Comparison of ENCODE assay signal across 13 cellular contexts in genomic region chr11:32438883-32439487, GRCh38. TPM values are rescaled to one million over a fixed set of nuclear protein-coding genes. Genes with fewer than 3 reads are reported as not detected.
A peak's percentile ranks its signal among the peaks of the same experiment; 100 is the strongest.
DNase-seq lines count a peak whose midpoint lies in the region; TF ChIP-seq lines count a peak whose summit lies in the region.
"Had no signal": no experiment of that assay in that cellular context is flagged by ENCODE, and none has a peak within 500 bp of the region (broad histone marks: within the 10 kb centered on the region; RNA-seq: fewer than 3 reads in every experiment).

No MANE protein-coding gene starts in this region.

- H2BK120ac ChIP-seq in mesenchymal stem cell (ENCODE audit: low read depth, low read length): no peak overlapping the region

- H3K27ac Mint-ChIP-seq in MCF 10A (ENCODE audit: low read depth, unreplicated experiment): no peak overlapping the region

- in situ Hi-C loops in T47D (cut with HindIII; ENCODE audit: low pct_unique_long_range_greater_than_20kb, low sequenced_read_pairs): no loop called here

- H3K27me3 ChIP-seq in mesenchymal stem cell (ENCODE audit: control insufficient read depth in 1 of 2, insufficient read depth in 1 of 2, low read length in 2 of 2): peaks cover 85 to 94% of the 10 kb centered on the region in 2 experiments
- H3K27me3 ChIP-seq in vagina: no peaks in the 10 kb centered on the region
- H3K27me3 ChIP-seq in Peyer's patch: peaks cover 0 to 65% of the 10 kb centered on the region in 2 donors

- no peaks in the 10 kb centered on the region for H3K9me3 ChIP-seq in mesenchymal stem cell (ENCODE audit: control insufficient read depth, low read length)
- H3K9me3 ChIP-seq in vagina: no peaks in the 10 kb centered on the region
- H3K9me3 ChIP-seq in Peyer's patch: no peaks in the 10 kb centered on the region
- H3K9me3 ChIP-seq: transverse colon had no signal

- H3K9ac ChIP-seq in mesenchymal stem cell (ENCODE audit: low read length): no peak overlapping the region

- POLR2A ChIA-PET in MCF 10A (lab: Yijun Ruan, JAX): no interaction called here

- BruUV-seq in MCF 10A (replicated peaks; lab: Mats Ljungman, UMichigan): no TSS peak

- H4K91ac ChIP-seq in mesenchymal stem cell (ENCODE audit: low read length): no peak overlapping the region

- H3K4me1 ChIP-seq in mesenchymal stem cell (ENCODE audit: control insufficient read depth, insufficient read depth, low read depth, low read length): peaks cover 22% of the 10 kb centered on the region
- peaks cover 30% of the 10 kb centered on the region for H3K4me1 ChIP-seq in vagina
- H3K4me1 ChIP-seq in Peyer's patch: peaks cover 0 to 32% (median 0%) of the 10 kb centered on the region in 4 donors

- intact Hi-C loops in MCF 10A (cut with micrococcal nuclease) (no loop called here), vagina (cut with DNase I) (loop anchor here (10.0 kb wide), 1 partner anchor 114 kb away; no protein-coding TSS in a partner anchor)

- H3K4me1 Mint-ChIP-seq in MCF 10A (ENCODE audit: insufficient read depth, unreplicated experiment): no peaks in the 10 kb centered on the region

- 1% methylated on average over 40 of the region's 47 CpGs for whole genome bisulfite sequencing in mesenchymal stem cell

- no peak overlapping the region for H2BK5ac ChIP-seq in mesenchymal stem cell (ENCODE audit: low read depth, low read length, poor library complexity, severe bottlenecking)

- H3K36me3 Mint-ChIP-seq in MCF 10A (ENCODE audit: insufficient read depth, unreplicated experiment): no peaks in the 10 kb centered on the region

- H3K4me2 ChIP-seq in mesenchymal stem cell (ENCODE audit: low read length, poor library complexity, severe bottlenecking): no peak overlapping the region

- H3K23ac ChIP-seq in mesenchymal stem cell (ENCODE audit: low read length in 2 of 2): no peak overlapping the region

- H3K4ac ChIP-seq in mesenchymal stem cell (ENCODE audit: low read depth in 1 of 2, low read length in 2 of 2): no peak overlapping the region

- no peak overlapping the region for H3K14ac ChIP-seq in mesenchymal stem cell (ENCODE audit: low read length in 2 of 2)

- TF ChIP-seq POLR2A in vagina (IDR thresholded peaks at IDR 0.05) (no peak), Peyer's patch (IDR thresholded peaks at IDR 0.05) (no peak)

- no peak overlapping the region for H2AK5ac ChIP-seq in mesenchymal stem cell (ENCODE audit: low read length, severe bottlenecking)

- no peak for TF ChIP-seq CTCF in MCF 10A (IDR thresholded peaks at IDR 0.05; ENCODE audit: unreplicated experiment)
- no peak for TF ChIP-seq CTCF in coronary artery (IDR thresholded peaks at IDR 0.05)
- TF ChIP-seq CTCF in vagina (IDR thresholded peaks at IDR 0.05): no peak
- TF ChIP-seq CTCF in Peyer's patch (IDR thresholded peaks at IDR 0.05): no peak

- no peak overlapping the region for H3K27ac ChIP-seq in coronary artery
- H3K27ac ChIP-seq in mesenchymal stem cell (ENCODE audit: low read length, poor library complexity, severe bottlenecking): no peak overlapping the region
- H3K27ac ChIP-seq in vagina: peak overlapping the region; percentile 89
- no peak overlapping the region for H3K27ac ChIP-seq in Peyer's patch
- H3K27ac ChIP-seq: transverse colon had no signal

- no peaks in the 10 kb centered on the region for H3K79me1 ChIP-seq in mesenchymal stem cell (replicated peaks; ENCODE audit: low read length, poor library complexity, severe bottlenecking)

- H3K9me3 Mint-ChIP-seq in MCF 10A (ENCODE audit: unreplicated experiment): no peaks in the 10 kb centered on the region

- H2BK12ac ChIP-seq in mesenchymal stem cell (ENCODE audit: low read length in 2 of 2): no peak overlapping the region

- H3K4me3 Mint-ChIP-seq in MCF 10A (ENCODE audit: unreplicated experiment): no peak overlapping the region

- peaks cover 32% of the 10 kb centered on the region for H3K27me3 Mint-ChIP-seq in MCF 10A (ENCODE audit: insufficient read depth, unreplicated experiment)

- H4K8ac ChIP-seq in mesenchymal stem cell (ENCODE audit: low read length): no peak overlapping the region

- no peak overlapping the region for H2BK15ac ChIP-seq in mesenchymal stem cell (ENCODE audit: low read depth, poor library complexity, severe bottlenecking)

- CTCF ChIA-PET in MCF 10A (lab: Yijun Ruan, JAX): interaction anchor here (0.5 to 0.6 kb wide), 3 partner anchors 98 to 141 kb away, joined by 3 read pairs; no protein-coding TSS in a partner anchor

- no peak overlapping the region for H3K18ac ChIP-seq in mesenchymal stem cell (ENCODE audit: low read depth in 1 of 2, low read length in 2 of 2)

- H3K4me3 ChIP-seq in coronary artery: peak overlapping the region; percentile 41
- H3K4me3 ChIP-seq in mesenchymal stem cell (ENCODE audit: insufficient read depth in 1 of 2, low read depth in 1 of 2, low read length in 2 of 2): peak overlapping the region in 1 of 2 experiments; percentile 33
- peak overlapping the region; percentile 47 to 83 for H3K4me3 ChIP-seq in vagina
- H3K4me3 ChIP-seq in Peyer's patch: no peak overlapping the region
- H3K4me3 ChIP-seq: transverse colon had no signal

- no peak overlapping the region for H2AFZ ChIP-seq in mesenchymal stem cell (ENCODE audit: low read depth, low read length)

- DNase-seq in T47D (ENCODE audit: low read depth in 1 of 2, low spot score in 1 of 2): peak; percentile 81 to 89
- DNase-seq in MCF 10A (ENCODE audit: unreplicated experiment): no peak
- DNase-seq in coronary artery (ENCODE audit: low spot score): no peak
- peak; percentile 37 for DNase-seq in mesenchymal stem cell
- DNase-seq in vagina (ENCODE audit: extremely low spot score in 2 of 2): peak in 1 of 2 donors; percentile 82
- no peak for DNase-seq in HuH-7.5 (ENCODE audit: low spot score)
- no peak for DNase-seq in Peyer's patch
- DNase-seq in hypothalamus (lab: John Stamatoyannopoulos, UW): no peak
- DNase-seq: T-helper 9 cell, transverse colon had no signal

- no peaks in the 10 kb centered on the region for H3K36me3 ChIP-seq in mesenchymal stem cell (ENCODE audit: control insufficient read depth in 1 of 2, insufficient read depth in 2 of 2, low read depth in 1 of 2, low read length in 2 of 2)
- no peaks in the 10 kb centered on the region for H3K36me3 ChIP-seq in vagina
- no peaks in the 10 kb centered on the region for H3K36me3 ChIP-seq in Peyer's patch
- H3K36me3 ChIP-seq: transverse colon had no signal

RNA-seq across cellular contexts. Expression of gene WT1, which starts 3.6 kb away (rescaled TPM):
- total RNA-seq in MCF 10A (2022) (0.22 and 0.61 TPM in 2 replicates), vagina (32.7 TPM), Peyer's patch (not detected)
- 0.14 TPM for polyA plus RNA-seq in mesenchymal stem cell (2013, experiment 1 of 2)
- 0.15 TPM for polyA plus RNA-seq in mesenchymal stem cell (2013, experiment 2 of 2)
- total RNA-seq: activated CD8-positive, alpha-beta memory T cell treated with anti-CD3 and anti-CD28 coated beads for 36 hours; dermis microvascular lymphatic vessel endothelial cell had no signal
- polyA plus RNA-seq: AG04450 had no signal

Comparison
In these comparisons a context has a peak if more than half of its experiments do, and no peak if none do; other contexts are left out.
1. DNase-seq: peak in T47D (2 of 2) and mesenchymal stem cell (single experiment); none in MCF 10A (single experiment), coronary artery (single experiment), HuH-7.5 (single experiment), Peyer's patch (0 of 3) and hypothalamus (0 of 51).
2. H3K4me3 ChIP-seq: peak in coronary artery (single experiment) and vagina (2 of 2); none in Peyer's patch (0 of 4).
3. RNA of gene WT1, which starts 3.6 kb away (total RNA-seq): 32.7 TPM in vagina (single experiment); 0.22 to 0.61 TPM in MCF 10A and not detected in Peyer's patch; every median in the first group is over 10 times any median in the second.